18 cellular contexts compared by ENCODE assay signal in genomic region chr1:202233171-202233570, GRCh38. TPM values are rescaled to one million over a fixed set of nuclear protein-coding genes. Genes with fewer than 3 reads are reported as not detected.
DNase-seq lines count a peak whose midpoint lies in the region; ATAC-seq, FAIRE-seq and TF ChIP-seq lines count a peak whose summit lies in the region.
"Had no signal": no experiment of that assay in that cellular context is flagged by ENCODE, and none has a peak within 500 bp of the region (broad histone marks: within the 10 kb centered on the region; RNA-seq: fewer than 3 reads in every experiment).

No MANE protein-coding gene starts in this region.

- no peak overlapping the region for H2AFZ ChIP-seq in smooth muscle cell (ENCODE audit: low read depth)

- H3K27me3 Mint-ChIP-seq in natural killer cell treated with Interleukin-12 subunit alpha and Interleukin-12 subunit beta and Interleukin-15 and Interleukin-18, amount 100 ng/mL, for 72 hours, result peaks cover 0 to 2% of the 10 kb centered on the region in 2 donors
- H3K27me3 Mint-ChIP-seq in natural killer cell (ENCODE audit: low read depth in 2 of 2), result peaks cover 0 to 2% of the 10 kb centered on the region in 2 donors
- peaks cover 70% of the 10 kb centered on the region for H3K27me3 Mint-ChIP-seq in activated naive CD4-positive, alpha-beta T cell treated with anti-CD3 and anti-CD28 coated beads, Interleukin-2, amount 10 ng/mL, durations not matched to agents 7 days and 5 days

- H3K9me3 ChIP-seq in kidney (ENCODE audit: control insufficient read depth in 1 of 2, low read length in 2 of 2), result no peaks in the 10 kb centered on the region
- H3K9me3 ChIP-seq in smooth muscle cell (replicated peaks; ENCODE audit: low read depth), result no peaks in the 10 kb centered on the region
- no peaks in the 10 kb centered on the region for H3K9me3 ChIP-seq in breast epithelium
- H3K9me3 ChIP-seq: Caco-2 had no signal

- no peak overlapping the region for H3K4me2 ChIP-seq in smooth muscle cell

- intact Hi-C loops in natural killer cell (cut with micrococcal nuclease) (no loop called here), kidney (cut with DNase I) (no loop called here), breast epithelium (cut with DNase I; ENCODE audit: low total_unique reads) (no loop called here)

- CTCF ChIA-PET in activated naive CD4-positive, alpha-beta T cell treated with anti-CD3 and anti-CD28 coated beads, Interleukin-2, amount 10 ng/mL, durations not matched to agents 7 days and 5 days (lab: Charles Lee), result no interaction called here

- H3K4me3 Mint-ChIP-seq in natural killer cell treated with Interleukin-12 subunit alpha and Interleukin-12 subunit beta and Interleukin-15 and Interleukin-18, amount 100 ng/mL, for 72 hours, result no peak overlapping the region
- no peak overlapping the region for H3K4me3 Mint-ChIP-seq in natural killer cell
- H3K4me3 Mint-ChIP-seq in activated naive CD4-positive, alpha-beta T cell treated with anti-CD3 and anti-CD28 coated beads, Interleukin-2, amount 10 ng/mL, durations not matched to agents 7 days and 5 days, result no peak overlapping the region
- H3K4me3 Mint-ChIP-seq: CD14-positive monocyte; CD8-positive, alpha-beta T cell; H9 had no signal

- peaks cover 12 to 20% of the 10 kb centered on the region in 2 donors for H3K4me1 Mint-ChIP-seq in natural killer cell treated with Interleukin-12 subunit alpha and Interleukin-12 subunit beta and Interleukin-15 and Interleukin-18, amount 100 ng/mL, for 72 hours (ENCODE audit: low read depth in 2 of 2)
- H3K4me1 Mint-ChIP-seq in natural killer cell, result peaks cover 11 to 31% of the 10 kb centered on the region in 2 donors
- peaks cover 10% of the 10 kb centered on the region for H3K4me1 Mint-ChIP-seq in activated naive CD4-positive, alpha-beta T cell treated with anti-CD3 and anti-CD28 coated beads, Interleukin-2, amount 10 ng/mL, durations not matched to agents 7 days and 5 days

- no peaks in the 10 kb centered on the region for H3K4me1 ChIP-seq in kidney (ENCODE audit: control insufficient read depth in 1 of 2, insufficient read depth in 1 of 2, low read depth in 1 of 2, low read length in 2 of 2)
- peaks cover 16% of the 10 kb centered on the region for H3K4me1 ChIP-seq in smooth muscle cell (ENCODE audit: low read depth)
- H3K4me1 ChIP-seq in breast epithelium, result no peaks in the 10 kb centered on the region

- peak; percentile 58 for DNase-seq in natural killer cell treated with Interleukin-12 subunit alpha and Interleukin-12 subunit beta and Interleukin-15 and Interleukin-18, amount 100 ng/mL, for 72 hours (ENCODE audit: low spot score)
- DNase-seq in natural killer cell (no peak), kidney (peak; percentile 54), smooth muscle cell (lab: John Stamatoyannopoulos, UW; ENCODE audit: unreplicated experiment) (no peak), cerebellar nuclear complex (lab: John Stamatoyannopoulos, UW) (no peak), NCI-H446 treated with DMSO at 0.1 percent for 48 hours (lab: John Stamatoyannopoulos, UW) (no peak), breast epithelium (ENCODE audit: low spot score in 2 of 2) (no peak)
- no peak for DNase-seq in activated naive CD4-positive, alpha-beta T cell treated with anti-CD3 and anti-CD28 coated beads, Interleukin-2, amount 10 ng/mL, durations not matched to agents 7 days and 5 days
- DNase-seq: Caco-2; CD8-positive, alpha-beta T cell; GF-D8; GOT3; H9 had no signal

- H3F3A ChIP-seq in smooth muscle cell (ENCODE audit: low read depth), result peaks cover 51% of the 10 kb centered on the region

- H3K36me3 ChIP-seq in kidney (ENCODE audit: control insufficient read depth in 1 of 2, insufficient read depth in 2 of 2, low read length in 2 of 2) (no peaks in the 10 kb centered on the region), smooth muscle cell (ENCODE audit: low read depth) (no peaks in the 10 kb centered on the region), breast epithelium (no peaks in the 10 kb centered on the region)

- no peaks in the 10 kb centered on the region for H3K79me2 ChIP-seq in smooth muscle cell (ENCODE audit: low read depth)

- no peak overlapping the region for H3K27ac Mint-ChIP-seq in natural killer cell treated with Interleukin-12 subunit alpha and Interleukin-12 subunit beta and Interleukin-15 and Interleukin-18, amount 100 ng/mL, for 72 hours
- H3K27ac Mint-ChIP-seq in natural killer cell, result no peak overlapping the region
- H3K27ac Mint-ChIP-seq in activated naive CD4-positive, alpha-beta T cell treated with anti-CD3 and anti-CD28 coated beads, Interleukin-2, amount 10 ng/mL, durations not matched to agents 7 days and 5 days, result no peak overlapping the region
- H3K27ac Mint-ChIP-seq: CD14-positive monocyte; CD8-positive, alpha-beta T cell; H9 had no signal

- H3K27ac ChIP-seq in kidney (ENCODE audit: low read depth in 2 of 2, low read length in 2 of 2), result no peak overlapping the region
- peak overlapping the region; percentile 97 for H3K27ac ChIP-seq in smooth muscle cell (ENCODE audit: low read depth)
- H3K27ac ChIP-seq in breast epithelium, result no peak overlapping the region
- H3K27ac ChIP-seq: 22Rv1 had no signal

- peaks cover 4% of the 10 kb centered on the region for H3K36me3 Mint-ChIP-seq in natural killer cell treated with Interleukin-12 subunit alpha and Interleukin-12 subunit beta and Interleukin-15 and Interleukin-18, amount 100 ng/mL, for 72 hours
- H3K36me3 Mint-ChIP-seq in natural killer cell, result no peaks in the 10 kb centered on the region
- H3K36me3 Mint-ChIP-seq in activated naive CD4-positive, alpha-beta T cell treated with anti-CD3 and anti-CD28 coated beads, Interleukin-2, amount 10 ng/mL, durations not matched to agents 7 days and 5 days, result no peaks in the 10 kb centered on the region
- H3K36me3 Mint-ChIP-seq: CD14-positive monocyte; CD8-positive, alpha-beta T cell had no signal

- H3K9ac ChIP-seq in kidney (ENCODE audit: low read length in 2 of 2) (no peak overlapping the region), smooth muscle cell (ENCODE audit: low read depth) (no peak overlapping the region)

- no peaks in the 10 kb centered on the region for H3K9me3 Mint-ChIP-seq in natural killer cell treated with Interleukin-12 subunit alpha and Interleukin-12 subunit beta and Interleukin-15 and Interleukin-18, amount 100 ng/mL, for 72 hours
- H3K9me3 Mint-ChIP-seq in natural killer cell, result no peaks in the 10 kb centered on the region
- H3K9me3 Mint-ChIP-seq in activated naive CD4-positive, alpha-beta T cell treated with anti-CD3 and anti-CD28 coated beads, Interleukin-2, amount 10 ng/mL, durations not matched to agents 7 days and 5 days, result no peaks in the 10 kb centered on the region
- H3K9me3 Mint-ChIP-seq: CD14-positive monocyte; CD8-positive, alpha-beta T cell; H9 had no signal

- ATAC-seq in natural killer cell treated with Interleukin-12 subunit alpha and Interleukin-12 subunit beta and Interleukin-15 and Interleukin-18, amount 100 ng/mL, for 72 hours, result no peak
- no peak for ATAC-seq in natural killer cell
- ATAC-seq: CD8-positive, alpha-beta T cell had no signal

- TF ChIP-seq POLR2A in breast epithelium (IDR thresholded peaks at IDR 0.05), result no peak

- H3K27me3 ChIP-seq in smooth muscle cell (ENCODE audit: low read depth) (no peaks in the 10 kb centered on the region), breast epithelium (no peaks in the 10 kb centered on the region)

- WGBS in smooth muscle cell (ENCODE audit: low lambda C conversion rate), result 83% methylated on average over 4 of the region's 4 CpGs

- FAIRE-seq in kidney (lab: Jason Lieb, UNC), result no peak
- FAIRE-seq: GM19239 had no signal

- H3K4me3 ChIP-seq in kidney (ENCODE audit: low read length in 2 of 2) (no peak overlapping the region), smooth muscle cell (no peak overlapping the region), breast epithelium (no peak overlapping the region)

- H4K20me1 ChIP-seq in smooth muscle cell (ENCODE audit: low read depth), result no peaks in the 10 kb centered on the region

- TF ChIP-seq CTCF in natural killer cell (IDR thresholded peaks at IDR 0.05) (no peak), kidney (IDR thresholded peaks at IDR 0.05; ENCODE audit: borderline replicate concordance, extremely low read depth, insufficient read depth) (no peak), smooth muscle cell (IDR thresholded peaks at IDR 0.05; ENCODE audit: borderline replicate concordance, insufficient read depth, poor library complexity, severe bottlenecking) (no peak), breast epithelium (IDR thresholded peaks at IDR 0.05) (no peak)

RNA-seq across cellular contexts. Expression of gene LGR6, which starts 39.6 kb away (rescaled TPM):
- total RNA-seq in natural killer cell treated with Interleukin-12 subunit alpha and Interleukin-12 subunit beta and Interleukin-15 and Interleukin-18, amount 100 ng/mL, for 72 hours, result 1 to 10 TPM; 5.8 to 5.9 TPM
- total RNA-seq in natural killer cell (10 to 100 TPM; 58.3 to 65.2 (median 60.9) TPM), kidney (4.1 TPM), smooth muscle cell (1.8 and 2.0 TPM in 2 replicates), breast epithelium (10 to 100 TPM in 1 of 3 donors, 1 to 10 TPM in 1, not detected in 1; 2.6 to 11.3 TPM)
- polyA plus RNA-seq in kidney (ENCODE audit: insufficient read depth, low read depth, low replicate concordance) (1.8 TPM), smooth muscle cell (2.9 and 4.4 TPM in 2 replicates)
- total RNA-seq: A673 had no signal
- polyA plus RNA-seq: BJ, CD14-positive monocyte had no signal

Comparison
In these comparisons a context has a peak if more than half of its experiments do, and no peak if none do; other contexts are left out.
1. DNase-seq: peak in natural killer cell treated with Interleukin-12 subunit alpha and Interleukin-12 subunit beta and Interleukin-15 and Interleukin-18, amount 100 ng/mL, for 72 hours (single experiment) and kidney (single experiment); none in natural killer cell (single experiment), smooth muscle cell (single experiment), cerebellar nuclear complex (0 of 2), activated naive CD4-positive, alpha-beta T cell treated with anti-CD3 and anti-CD28 coated beads, Interleukin-2, amount 10 ng/mL, durations not matched to agents 7 days and 5 days (single experiment), NCI-H446 treated with DMSO at 0.1 percent for 48 hours (single experiment) and breast epithelium (0 of 2).
2. RNA of gene LGR6, which starts 39.6 kb away (total RNA-seq): 58.3 to 65.2 TPM in natural killer cell; 5.8 to 5.9 TPM in natural killer cell treated with Interleukin-12 subunit alpha and Interleukin-12 subunit beta and Interleukin-15 and Interleukin-18, amount 100 ng/mL, for 72 hours, 4.1 TPM in kidney (single experiment), 2.6 to 11.3 TPM in breast epithelium and 1.8 to 2.0 TPM in smooth muscle cell; every median in the first group is over 4 times any median in the second.